ENCODE assay signal across 8 cellular contexts in the genomic region with DNA sequence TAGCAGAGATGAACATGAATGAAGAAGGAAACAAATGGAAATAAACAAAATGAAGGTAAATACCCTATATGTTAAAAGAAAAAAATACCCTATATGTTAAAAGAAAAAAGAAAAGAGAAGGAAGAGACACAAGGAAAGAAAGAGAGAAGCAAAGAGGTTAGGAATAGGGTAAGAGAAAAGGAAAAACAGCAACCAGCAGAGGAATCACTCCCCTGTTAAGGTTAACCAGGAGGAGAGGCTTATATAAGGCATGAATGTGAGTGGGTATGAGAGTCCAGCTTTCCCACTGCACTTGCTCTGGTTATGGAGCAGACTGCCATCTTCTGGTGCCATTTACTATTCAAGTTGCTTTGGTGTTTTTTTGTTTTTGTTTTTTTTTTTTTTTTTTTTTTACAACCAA. TPM values are rescaled to one million over a fixed set of nuclear protein-coding genes. Genes with fewer than 3 reads are reported as not detected.
DNase-seq lines count a peak whose midpoint lies in the region; ATAC-seq and TF ChIP-seq lines count a peak whose summit lies in the region.

No MANE protein-coding gene starts in this region.

- peaks cover 14% of the 10 kb centered on the region for H4K20me1 ChIP-seq in GM23338 (replicated peaks; ENCODE audit: insufficient read depth)

- H3K4me3 ChIP-seq in adipocyte (ENCODE audit: low read length) (peak overlapping the region; percentile 8), kidney epithelial cell (ENCODE audit: low read depth, low read length) (no peak overlapping the region), uterus (no peak overlapping the region), GM23338 (no peak overlapping the region)

- H3K36me3 Mint-ChIP-seq in IgD-negative memory B cell (no peaks in the 10 kb centered on the region), GM23338 (ENCODE audit: low read depth) (no peaks in the 10 kb centered on the region)

- peak overlapping the region; percentile 95 to 98 (median 97) for H3K27ac Mint-ChIP-seq in IgD-negative memory B cell
- H3K27ac Mint-ChIP-seq in GM23338: no peak overlapping the region

- H3K9me3 Mint-ChIP-seq in IgD-negative memory B cell (no peaks in the 10 kb centered on the region), GM23338 (no peaks in the 10 kb centered on the region; the same call in 2 of the 3 replicates)

- H3F3A ChIP-seq in GM23338 (replicated peaks; ENCODE audit: low read depth): peaks cover 8% of the 10 kb centered on the region; the same call in 1 of the 2 replicates

- H3K79me2 ChIP-seq in GM23338 (replicated peaks; ENCODE audit: insufficient read depth): no peaks in the 10 kb centered on the region

- H3K9me2 ChIP-seq in GM23338 (ENCODE audit: insufficient read depth): no peaks in the 10 kb centered on the region

- intact Hi-C loops in uterus (cut with DNase I; ENCODE audit: low total_unique reads): no loop called here

- no peak overlapping the region for H3K4me2 ChIP-seq in GM23338

- peak overlapping the region; percentile 98 for H3K9ac ChIP-seq in adipocyte (ENCODE audit: low read length)

- peak; percentile 46 for TF ChIP-seq CTCF in kidney epithelial cell (IDR thresholded peaks at IDR 0.05; ENCODE audit: insufficient read depth, low read length, poor library complexity, severe bottlenecking)
- peak in 1 of 4 experiments; percentile 10 for TF ChIP-seq CTCF in uterus (IDR thresholded peaks at IDR 0.05)
- peak in 1 of 2 experiments; percentile 51; a peak in 2 of 4 replicates for TF ChIP-seq CTCF in GM23338 (conservative IDR thresholded peaks at IDR 0.05; ENCODE audit: low read depth in 2 of 2)

- H3K36me3 ChIP-seq in adipocyte (ENCODE audit: control insufficient read depth, insufficient read depth, low read length, severe bottlenecking) (no peaks in the 10 kb centered on the region), kidney epithelial cell (ENCODE audit: control insufficient read depth, insufficient read depth, low read length) (no peaks in the 10 kb centered on the region), uterus (no peaks in the 10 kb centered on the region), GM23338 (ENCODE audit: insufficient read depth) (no peaks in the 10 kb centered on the region)

- H3K9me3 ChIP-seq in adipocyte (ENCODE audit: control insufficient read depth, low read length) (no peaks in the 10 kb centered on the region), uterus (no peaks in the 10 kb centered on the region)

- in situ Hi-C loops in Caki2 (cut with HindIII; ENCODE audit: low pct_unique_long_range_greater_than_20kb, low sequenced_read_pairs): no loop called here

- no peak overlapping the region for H2AFZ ChIP-seq in GM23338

- DNase-seq in Caki2 (ENCODE audit: low read depth) (peak; percentile 54), adipocyte (ENCODE audit: low read depth) (peak; percentile 80), kidney epithelial cell (ENCODE audit: low read depth) (no peak), uterus (no peak), GM23338 (ENCODE audit: low spot score) (no peak)
- DNase-seq in activated naive CD4-positive, alpha-beta T cell (lab: John Stamatoyannopoulos, UW): no peak

- peak overlapping the region; percentile 44 to 99 (median 94) for H3K4me3 Mint-ChIP-seq in IgD-negative memory B cell
- H3K4me3 Mint-ChIP-seq in GM23338: no peak overlapping the region; the same call in 2 of the 3 replicates

- ATAC-seq in GM21576 (IDR thresholded peaks at IDR 0.05; ENCODE audit: unreplicated experiment): no peak
- ATAC-seq in GM23338: no peak

- H3K4me1 Mint-ChIP-seq in IgD-negative memory B cell: peaks cover 13 to 18% (median 17%) of the 10 kb centered on the region in 3 donors
- peaks cover 10% of the 10 kb centered on the region for H3K4me1 Mint-ChIP-seq in GM23338

- H3K27me3 ChIP-seq in adipocyte (replicated peaks; ENCODE audit: control insufficient read depth, insufficient read depth, low read length) (no peaks in the 10 kb centered on the region), kidney epithelial cell (ENCODE audit: control insufficient read depth, insufficient read depth, low read length) (no peaks in the 10 kb centered on the region), uterus (no peaks in the 10 kb centered on the region), GM23338 (ENCODE audit: insufficient read depth) (peaks cover 84% of the 10 kb centered on the region)

- H3K27ac ChIP-seq in uterus: peak overlapping the region; percentile 99
- no peak overlapping the region for H3K27ac ChIP-seq in GM23338 (ENCODE audit: low read depth)

- no peak for TF ChIP-seq POLR2A in uterus (IDR thresholded peaks at IDR 0.05)

- H3K27me3 Mint-ChIP-seq in IgD-negative memory B cell (no peaks in the 10 kb centered on the region), GM23338 (ENCODE audit: insufficient read depth, low read depth, poor library complexity) (peaks cover 73% of the 10 kb centered on the region)

- peaks cover 38% of the 10 kb centered on the region for H3K4me1 ChIP-seq in adipocyte (ENCODE audit: control insufficient read depth, insufficient read depth, low read length)
- peaks cover 5 to 8% of the 10 kb centered on the region in 2 donors for H3K4me1 ChIP-seq in uterus
- peaks cover 10% of the 10 kb centered on the region for H3K4me1 ChIP-seq in GM23338 (ENCODE audit: insufficient read depth)

TF ChIP-seq in GM23338, 12 proteins besides CTCF, POLR2A, EP300 and RAD21 (continues in another document):
- TF ChIP-seq ETS1 (IDR thresholded peaks at IDR 0.05) (no peak), JUNB (IDR thresholded peaks at IDR 0.05; ENCODE audit: unreplicated experiment) (no peak), ZNF331 (CRISPR knock-in tag; IDR thresholded peaks at IDR 0.05; ENCODE audit: low read depth) (no peak)

RNA-seq across cellular contexts. Expression of gene PPP1R3E, which starts 3.1 kb away (rescaled TPM):
- total RNA-seq in Caki2 (2014; rRNA removed; shearing (Covaris generic); ENCODE audit: low replicate concordance): 0.14 and 1.1 TPM in 2 replicates
- polyA plus RNA-seq in IgD-negative memory B cell (2.3 TPM), GM23338 (2016; fragmentation: Nextera tagmentation; extraction: Ambion mirVana) (1.8 and 2.5 TPM in 2 replicates)
- total RNA-seq in kidney epithelial cell (2.5 and 2.9 TPM in 2 replicates), uterus (10 to 100 TPM in 1 of 4 donors, 1 to 10 TPM in 2, under 1 TPM in 1; 0.88 to 23.5 (median 6.5) TPM)
- total RNA-seq in GM23338 (2014; rRNA removed; shearing (Covaris generic)): 0.66 and 2.3 TPM in 2 replicates

RNA-seq across cellular contexts. Expression of gene BCL2L2, which starts 7.1 kb away (rescaled TPM):
- 4.0 and 8.6 TPM in 2 replicates for total RNA-seq in Caki2 (2014; rRNA removed; shearing (Covaris generic); ENCODE audit: low replicate concordance)
- 0.65 TPM for polyA plus RNA-seq in IgD-negative memory B cell
- total RNA-seq in kidney epithelial cell: 16.2 and 21.3 TPM in 2 replicates
- 10 to 100 TPM; 16.7 to 57.6 (median 21.4) TPM for total RNA-seq in uterus
- 11.0 and 12.3 TPM in 2 replicates for total RNA-seq in GM23338 (2014; rRNA removed; shearing (Covaris generic))
- polyA plus RNA-seq in GM23338 (2016; fragmentation: Nextera tagmentation; extraction: Ambion mirVana): 3.5 and 3.6 TPM in 2 replicates

RNA-seq across cellular contexts. Expression of gene HOMEZ, which starts 13.6 kb away (rescaled TPM):
- 4.6 and 9.0 TPM in 2 replicates for total RNA-seq in Caki2 (2014; rRNA removed; shearing (Covaris generic); ENCODE audit: low replicate concordance)
- polyA plus RNA-seq in IgD-negative memory B cell (5.6 TPM), GM23338 (2016; fragmentation: Nextera tagmentation; extraction: Ambion mirVana) (7.9 and 8.4 TPM in 2 replicates)
- total RNA-seq in kidney epithelial cell (11.9 and 24.3 TPM in 2 replicates), uterus (10 to 100 TPM in 2 of 4 donors, 1 to 10 TPM in 2; 5.1 to 26.2 (median 11.4) TPM)
- total RNA-seq in GM23338 (2014; rRNA removed; shearing (Covaris generic)): 4.5 and 5.3 TPM in 2 replicates

RNA-seq across cellular contexts. Expression of gene PABPN1, which starts 21.7 kb away (rescaled TPM):
- 41.9 and 73.8 TPM in 2 replicates for total RNA-seq in Caki2 (2014; rRNA removed; shearing (Covaris generic); ENCODE audit: low replicate concordance)
- polyA plus RNA-seq in IgD-negative memory B cell (127 TPM), GM23338 (2016; fragmentation: Nextera tagmentation; extraction: Ambion mirVana) (342 and 384 TPM in 2 replicates)
- total RNA-seq in kidney epithelial cell (61.4 and 70.7 TPM in 2 replicates), uterus (100 to 1,000 TPM in 1 of 4 donors, 10 to 100 TPM in 2, 1 to 10 TPM in 1; 8.5 to 174 (median 49.4) TPM)
- total RNA-seq in GM23338 (2014; rRNA removed; shearing (Covaris generic)): 110 and 116 TPM in 2 replicates

RNA-seq across cellular contexts. Expression of gene SLC22A17, which starts 53.1 kb away (rescaled TPM):
- total RNA-seq in Caki2 (2014; rRNA removed; shearing (Covaris generic); ENCODE audit: low replicate concordance): 8.4 and 10.6 TPM in 2 replicates
- polyA plus RNA-seq in IgD-negative memory B cell: 0.49 TPM
- total RNA-seq in kidney epithelial cell: 7.8 and 13.1 TPM in 2 replicates
- total RNA-seq in uterus: 10 to 100 TPM; 30.6 to 49.4 (median 41.7) TPM
- total RNA-seq in GM23338 (2014; rRNA removed; shearing (Covaris generic)): 52.6 and 56.6 TPM in 2 replicates
- 28.6 and 29.5 TPM in 2 replicates for polyA plus RNA-seq in GM23338 (2016; fragmentation: Nextera tagmentation; extraction: Ambion mirVana)

Comparison
In these comparisons a context has a peak if more than half of its experiments do, and no peak if none do; other contexts are left out.
1. DNase-seq: peak in Caki2 (single experiment) and adipocyte (single experiment); none in kidney epithelial cell (single experiment), uterus (0 of 2), GM23338 (single experiment) and activated naive CD4-positive, alpha-beta T cell (0 of 4).